In genomic region chr2:144326845-144327244, GRCh38 we compare ENCODE assay signal across 28 cellular contexts.
DNase-seq lines count a peak whose midpoint lies in the region; ATAC-seq and TF ChIP-seq lines count a peak whose summit lies in the region.
"Had no signal": no experiment of that assay in that cellular context is flagged by ENCODE, and none has a peak within 500 bp of the region (broad histone marks: within the 10 kb centered on the region; RNA-seq: fewer than 3 reads in every experiment).

No MANE protein-coding gene starts in this region.

- H4K20me1 ChIP-seq in PC-3 (ENCODE audit: low read length), result no peaks in the 10 kb centered on the region

- no peak for ATAC-seq in activated T-cell treated with anti-CD3 and anti-CD28 coated beads, Interleukin-2, amount 50 U/mL, for 72 hours (replicated peaks in 1 of 2)
- no peak for ATAC-seq in activated T-cell treated with anti-CD3 and anti-CD28 coated beads, Interleukin-2, amount 50 U/mL, for 4 hours
- ATAC-seq in PC-3 (no peak), GM18909 (IDR thresholded peaks at IDR 0.05; ENCODE audit: poor library complexity, unreplicated experiment) (no peak)
- ATAC-seq: heart left ventricle, left cardiac atrium, WTC11 had no signal

- H3K9me2 ChIP-seq in PC-3 (replicated peaks; ENCODE audit: low read length), result no peaks in the 10 kb centered on the region

- no peak for TF ChIP-seq POLR2A in tibial nerve (IDR thresholded peaks at IDR 0.05)

- H3K36me3 ChIP-seq in PC-3 (ENCODE audit: low read depth, low read length) (no peaks in the 10 kb centered on the region), tibial nerve (no peaks in the 10 kb centered on the region)
- H3K36me3 ChIP-seq: heart left ventricle, neural progenitor cell, thoracic aorta had no signal

- H3K27me3 Mint-ChIP-seq in activated T-cell treated with anti-CD3 and anti-CD28 coated beads, Interleukin-2, amount 50 U/mL, for 72 hours (ENCODE audit: low read depth), result no peaks in the 10 kb centered on the region
- no peaks in the 10 kb centered on the region for H3K27me3 Mint-ChIP-seq in activated T-cell treated with anti-CD3 and anti-CD28 coated beads, Interleukin-2, amount 50 U/mL, for 4 hours (ENCODE audit: low read depth)
- no peaks in the 10 kb centered on the region for H3K27me3 Mint-ChIP-seq in chondrocyte (ENCODE audit: low read depth)
- H3K27me3 Mint-ChIP-seq in activated naive CD4-positive, alpha-beta T cell treated with anti-CD3 and anti-CD28 coated beads, Interleukin-2, amount 10 ng/mL, durations not matched to agents 7 days and 5 days, result no peaks in the 10 kb centered on the region
- H3K27me3 Mint-ChIP-seq: brain; CD4-positive, alpha-beta T cell had no signal

- H2AFZ ChIP-seq in PC-3 (ENCODE audit: low read length), result no peak overlapping the region
- H2AFZ ChIP-seq: neural progenitor cell, parathyroid adenoma had no signal

- H3K4me1 ChIP-seq in PC-3 (ENCODE audit: insufficient read depth, low read length) (peaks cover 29% of the 10 kb centered on the region), tibial nerve (peaks cover 0 to 18% (median 2%) of the 10 kb centered on the region in 4 donors)
- H3K4me1 ChIP-seq: parathyroid adenoma had no signal

- no TSS peak for BruUV-seq in PC-3 (replicated peaks; lab: Mats Ljungman, UMichigan)

- H3K9ac ChIP-seq in PC-3 (ENCODE audit: low read length), result no peak overlapping the region
- H3K9ac ChIP-seq: neural progenitor cell, parathyroid adenoma had no signal

- H3K27ac ChIP-seq in PC-3 (ENCODE audit: low read length), result no peak overlapping the region
- H3K27ac ChIP-seq in tibial nerve, result no peak overlapping the region
- H3K27ac ChIP-seq: heart left ventricle, HL-60, neural progenitor cell, parathyroid adenoma, thoracic aorta had no signal

- peaks cover 3 to 15% of the 10 kb centered on the region in 2 donors for H3K36me3 Mint-ChIP-seq in activated T-cell treated with anti-CD3 and anti-CD28 coated beads, Interleukin-2, amount 50 U/mL, for 72 hours (ENCODE audit: insufficient read depth in 2 of 2)
- peaks cover 9% of the 10 kb centered on the region for H3K36me3 Mint-ChIP-seq in activated T-cell treated with anti-CD3 and anti-CD28 coated beads, Interleukin-2, amount 50 U/mL, for 4 hours (ENCODE audit: insufficient read depth)
- H3K36me3 Mint-ChIP-seq in chondrocyte (ENCODE audit: low read depth), result no peaks in the 10 kb centered on the region
- H3K36me3 Mint-ChIP-seq in activated naive CD4-positive, alpha-beta T cell treated with anti-CD3 and anti-CD28 coated beads, Interleukin-2, amount 10 ng/mL, durations not matched to agents 7 days and 5 days, result peaks cover 2% of the 10 kb centered on the region

- peak overlapping the region; percentile 91 for H3K27ac Mint-ChIP-seq in activated T-cell treated with anti-CD3 and anti-CD28 coated beads, Interleukin-2, amount 50 U/mL, for 72 hours
- no peak overlapping the region for H3K27ac Mint-ChIP-seq in chondrocyte (ENCODE audit: unreplicated experiment)
- no peak overlapping the region for H3K27ac Mint-ChIP-seq in activated naive CD4-positive, alpha-beta T cell treated with anti-CD3 and anti-CD28 coated beads, Interleukin-2, amount 10 ng/mL, durations not matched to agents 7 days and 5 days
- H3K27ac Mint-ChIP-seq: CD4-positive, alpha-beta T cell; neural progenitor cell; WTC11 had no signal

- CTCF ChIA-PET in PC-3 (lab: Charles Lee), result interaction anchor here (0.6 kb wide), 1 partner anchor 1158 kb away, joined by 5 read pairs; no protein-coding TSS in a partner anchor
- CTCF ChIA-PET in activated naive CD4-positive, alpha-beta T cell treated with anti-CD3 and anti-CD28 coated beads, Interleukin-2, amount 10 ng/mL, durations not matched to agents 7 days and 5 days (lab: Charles Lee), result no interaction called here

- DNase-seq in activated T-cell treated with anti-CD3 and anti-CD28 coated beads, Interleukin-2, amount 50 U/mL, for 72 hours, result no peak
- DNase-seq in activated T-cell treated with anti-CD3 and anti-CD28 coated beads, Interleukin-2, amount 50 U/mL, for 4 hours, result no peak
- DNase-seq in PC-3 (peak; percentile 25), chondrocyte (ENCODE audit: low spot score) (no peak), tibial nerve (ENCODE audit: low spot score in 2 of 2) (no peak)
- DNase-seq in activated naive CD4-positive, alpha-beta T cell treated with anti-CD3 and anti-CD28 coated beads, Interleukin-2, amount 10 ng/mL, durations not matched to agents 7 days and 5 days, result no peak
- DNase-seq: activated CD4-positive, alpha-beta T cell treated with anti-CD3 and anti-CD28 coated beads, Interleukin-2, amount 50 U/mL, for 4 hours; amniotic stem cell; CD4-positive, alpha-beta T cell; dorsolateral prefrontal cortex; foreskin melanocyte; heart left ventricle; KG1; left cardiac atrium; mammary epithelial cell; NCI-H1417 treated with DMSO at 0.1 percent for 48 hours; NCI-H2029 treated with DMSO at 0.1 percent for 48 hours; NCI-H526; retina; stimulated activated naive CD4-positive, alpha-beta T cell treated with Interleukin-2 at 50 U/mL for 16 hours; T-helper 1 cell had no signal

- H3K9me3 Mint-ChIP-seq in activated T-cell treated with anti-CD3 and anti-CD28 coated beads, Interleukin-2, amount 50 U/mL, for 72 hours, result peaks cover 0 to 2% of the 10 kb centered on the region in 2 donors
- H3K9me3 Mint-ChIP-seq in activated T-cell treated with anti-CD3 and anti-CD28 coated beads, Interleukin-2, amount 50 U/mL, for 4 hours, result no peaks in the 10 kb centered on the region
- H3K9me3 Mint-ChIP-seq in chondrocyte (ENCODE audit: low read depth), result peaks cover 11% of the 10 kb centered on the region
- H3K9me3 Mint-ChIP-seq in activated naive CD4-positive, alpha-beta T cell treated with anti-CD3 and anti-CD28 coated beads, Interleukin-2, amount 10 ng/mL, durations not matched to agents 7 days and 5 days, result no peaks in the 10 kb centered on the region
- H3K9me3 Mint-ChIP-seq: CD4-positive, alpha-beta T cell had no signal

- no peaks in the 10 kb centered on the region for H3K9me3 ChIP-seq in PC-3 (ENCODE audit: low read length)
- H3K9me3 ChIP-seq in tibial nerve, result peaks cover 0 to 9% (median 0%) of the 10 kb centered on the region in 4 donors
- H3K9me3 ChIP-seq: thoracic aorta had no signal

- H3K4me1 Mint-ChIP-seq in activated T-cell treated with anti-CD3 and anti-CD28 coated beads, Interleukin-2, amount 50 U/mL, for 72 hours (ENCODE audit: low read depth), result peaks cover 86% of the 10 kb centered on the region
- peaks cover 64% of the 10 kb centered on the region for H3K4me1 Mint-ChIP-seq in activated T-cell treated with anti-CD3 and anti-CD28 coated beads, Interleukin-2, amount 50 U/mL, for 4 hours (ENCODE audit: low read depth)
- H3K4me1 Mint-ChIP-seq in chondrocyte (ENCODE audit: low read depth), result peaks cover 38% of the 10 kb centered on the region
- H3K4me1 Mint-ChIP-seq in activated naive CD4-positive, alpha-beta T cell treated with anti-CD3 and anti-CD28 coated beads, Interleukin-2, amount 10 ng/mL, durations not matched to agents 7 days and 5 days, result peaks cover 40% of the 10 kb centered on the region

- peaks cover 4% of the 10 kb centered on the region for H3F3A ChIP-seq in PC-3 (ENCODE audit: low read length, unreplicated experiment)

- peaks cover 43% of the 10 kb centered on the region for H3K79me2 ChIP-seq in PC-3 (ENCODE audit: low read length)

- no peak for TF ChIP-seq EP300 in tibial nerve (IDR thresholded peaks at IDR 0.05)

- peak overlapping the region; percentile 3 to 61 for H3K4me3 Mint-ChIP-seq in activated T-cell treated with anti-CD3 and anti-CD28 coated beads, Interleukin-2, amount 50 U/mL, for 72 hours
- no peak overlapping the region for H3K4me3 Mint-ChIP-seq in activated T-cell treated with anti-CD3 and anti-CD28 coated beads, Interleukin-2, amount 50 U/mL, for 4 hours
- H3K4me3 Mint-ChIP-seq in chondrocyte (ENCODE audit: unreplicated experiment), result no peak overlapping the region
- H3K4me3 Mint-ChIP-seq in activated naive CD4-positive, alpha-beta T cell treated with anti-CD3 and anti-CD28 coated beads, Interleukin-2, amount 10 ng/mL, durations not matched to agents 7 days and 5 days, result no peak overlapping the region
- H3K4me3 Mint-ChIP-seq: CD4-positive, alpha-beta T cell; neural progenitor cell; WTC11 had no signal

- intact Hi-C loops in PC-3 (cut with micrococcal nuclease), result loop anchor here (10.0 kb wide), 1 partner anchor 242 kb away; no protein-coding TSS in a partner anchor

- TF ChIP-seq CTCF in PC-3 (conservative IDR thresholded peaks at IDR 0.05; ENCODE audit: low read depth, low read length) (no peak), chondrocyte (IDR thresholded peaks at IDR 0.05) (peak; percentile 8), tibial nerve (IDR thresholded peaks at IDR 0.05) (no peak)

- H3K27me3 ChIP-seq in PC-3 (ENCODE audit: low read length), result no peaks in the 10 kb centered on the region
- no peaks in the 10 kb centered on the region for H3K27me3 ChIP-seq in tibial nerve
- H3K27me3 ChIP-seq: dorsolateral prefrontal cortex, heart left ventricle, neural progenitor cell had no signal

- POLR2A ChIA-PET in PC-3 (lab: Charles Lee; ENCODE audit: unreplicated experiment), result no interaction called here

- no peak overlapping the region for H3K4me2 ChIP-seq in PC-3 (ENCODE audit: low read length)
- H3K4me2 ChIP-seq: neural progenitor cell had no signal

- 70 to 76% methylated on average over 3 of the region's 3 CpGs for WGBS in tibial nerve, 2 donors

- H3K4me3 ChIP-seq in PC-3 (ENCODE audit: low read length) (no peak overlapping the region), tibial nerve (no peak overlapping the region)
- H3K4me3 ChIP-seq: dorsolateral prefrontal cortex, heart left ventricle, neural progenitor cell, thoracic aorta had no signal

Comparison
In these comparisons a context has a peak if more than half of its experiments do, and no peak if none do; other contexts are left out.
1. H3K4me3 Mint-ChIP-seq: peak in activated T-cell treated with anti-CD3 and anti-CD28 coated beads, Interleukin-2, amount 50 U/mL, for 72 hours (2 of 2); none in activated T-cell treated with anti-CD3 and anti-CD28 coated beads, Interleukin-2, amount 50 U/mL, for 4 hours (single experiment), chondrocyte (single experiment) and activated naive CD4-positive, alpha-beta T cell treated with anti-CD3 and anti-CD28 coated beads, Interleukin-2, amount 10 ng/mL, durations not matched to agents 7 days and 5 days (single experiment).